Comparison of ENCODE assay signal across 23 cellular contexts in genomic region chr9:37967681-37968080, GRCh38.
A peak's percentile ranks its signal among the peaks of the same experiment; 100 is the strongest.
DNase-seq lines count a peak whose midpoint lies in the region; ATAC-seq, FAIRE-seq and TF ChIP-seq lines count a peak whose summit lies in the region.
"Had no signal": no experiment of that assay in that cellular context is flagged by ENCODE, and none has a peak within 500 bp of the region (broad histone marks: within the 10 kb centered on the region; RNA-seq: fewer than 3 reads in every experiment).

No MANE protein-coding gene starts in this region.

- H3K9me3 ChIP-seq in SK-N-SH, result no peaks in the 10 kb centered on the region
- no peaks in the 10 kb centered on the region for H3K9me3 ChIP-seq in osteoblast (ENCODE audit: low read depth, low read length)
- H3K9me3 ChIP-seq: thoracic aorta had no signal

- POLR2A ChIA-PET in SK-N-SH (lab: Yijun Ruan, JAX), result no interaction called here

- peak overlapping the region; percentile 66 to 96; a peak in 3 of 4 replicates for H3K27ac ChIP-seq in SK-N-SH (ENCODE audit: low read depth in 2 of 2, low read length in 1 of 2)
- H3K27ac ChIP-seq in dorsolateral prefrontal cortex, result peak overlapping the region in 38 of 59 donors; percentile 6 to 99 (median 94)
- H3K27ac ChIP-seq in osteoblast (ENCODE audit: low read depth, low read length), result peak overlapping the region; percentile 97
- H3K27ac ChIP-seq: 22Rv1 had no signal

- TF ChIP-seq POLR2A in GM12891 (IDR thresholded peaks at IDR 0.05; ENCODE audit: low read depth, low read length), result no peak

- H3K4me1 ChIP-seq in SK-N-SH (ENCODE audit: control insufficient read depth in 1 of 2, insufficient read depth in 2 of 2, low read depth in 1 of 2, low read length in 1 of 2) (peaks cover 48 to 55% of the 10 kb centered on the region in 2 experiments; a peak in 3 of 4 replicates), osteoblast (ENCODE audit: insufficient read depth, low read length) (peaks cover 59% of the 10 kb centered on the region)

- H3K79me2 ChIP-seq in SK-N-SH (ENCODE audit: insufficient read depth) (peaks cover 91% of the 10 kb centered on the region), osteoblast (ENCODE audit: insufficient read depth, low read length) (peaks cover 19% of the 10 kb centered on the region)

- H2AFZ ChIP-seq in SK-N-SH (ENCODE audit: low read depth) (no peak overlapping the region), osteoblast (ENCODE audit: low read length) (no peak overlapping the region)
- H2AFZ ChIP-seq: GM23338 had no signal

- CTCF ChIA-PET in SK-N-SH (lab: Yijun Ruan, JAX), result interaction anchor here (1.3 to 3.4 kb wide), 2 partner anchors 9 to 54 kb away, joined by 4 to 11 read pairs; no protein-coding TSS in a partner anchor

- H3K4me3 ChIP-seq in SK-N-SH (ENCODE audit: low read depth in 2 of 2, low read length in 1 of 2) (no peak overlapping the region), dorsolateral prefrontal cortex (no peak overlapping the region), osteoblast (ENCODE audit: insufficient read depth, low read length) (no peak overlapping the region)
- H3K4me3 ChIP-seq: GM23338, thoracic aorta had no signal

- H3K27me3 ChIP-seq in SK-N-SH (ENCODE audit: insufficient read depth) (no peaks in the 10 kb centered on the region), dorsolateral prefrontal cortex (no peaks in the 10 kb centered on the region), osteoblast (ENCODE audit: insufficient read depth, low read length) (no peaks in the 10 kb centered on the region)

- peaks cover 11 to 13% of the 10 kb centered on the region in 2 experiments for H3K36me3 ChIP-seq in SK-N-SH (replicated peaks in 1 of 2; ENCODE audit: control insufficient read depth in 1 of 2, insufficient read depth in 2 of 2, low read length in 1 of 2)
- no peaks in the 10 kb centered on the region for H3K36me3 ChIP-seq in osteoblast (ENCODE audit: insufficient read depth, low read length)
- H3K36me3 ChIP-seq: thoracic aorta had no signal

- TF ChIP-seq RAD21 in SK-N-SH (IDR thresholded peaks at IDR 0.05; ENCODE audit: low read length), result no peak

- intact Hi-C loops in dorsolateral prefrontal cortex (cut with DNase I), result no loop called here

- FAIRE-seq in GM12891 (lab: Jason Lieb, UNC), result no peak
- FAIRE-seq: astrocyte had no signal

- no peaks in the 10 kb centered on the region for H3K9me2 ChIP-seq in SK-N-SH

- TF ChIP-seq EP300 in SK-N-SH (IDR thresholded peaks at IDR 0.05; ENCODE audit: borderline replicate concordance in 1 of 2, low read depth in 1 of 2, low read length in 1 of 2), result no peak

- peaks cover 27% of the 10 kb centered on the region for H3F3A ChIP-seq in SK-N-SH (replicated peaks; ENCODE audit: insufficient read depth)

- H3K4me2 ChIP-seq in SK-N-SH, result 0 out of 2 replicates have a peak overlapping the region, but pooled peaks have one; percentile 35
- no peak overlapping the region for H3K4me2 ChIP-seq in osteoblast (ENCODE audit: insufficient read depth, low read length)
- H3K4me2 ChIP-seq: GM23338 had no signal

- ATAC-seq in SK-N-SH treated with all-trans-retinoic acid at 6 μM for 48 hours, result no peak
- no peak for ATAC-seq in omental fat pad (ENCODE audit: low FRiP score)
- ATAC-seq in HG03025 (IDR thresholded peaks at IDR 0.05; ENCODE audit: low FRiP score, unreplicated experiment), result no peak
- ATAC-seq: activated naive CD4-positive, alpha-beta T cell treated with anti-CD3 and anti-CD28 coated beads, Interleukin-2, amount 50 U/mL, for 72 hours; GM23338; stimulated activated memory B cell treated with anti-CD40 and anti-IgM and Interleukin-4, amounts not matched to agents 10 μg/mL and 1 μg/mL and 100 μg/mL, for 72 hours had no signal

- 93% methylated on average over 8 of the region's 8 CpGs for WGBS in SK-N-SH (ENCODE audit: low lambda C conversion rate)

- H4K20me1 ChIP-seq in SK-N-SH (ENCODE audit: insufficient read depth), result no peaks in the 10 kb centered on the region
- no peaks in the 10 kb centered on the region for H4K20me1 ChIP-seq in osteoblast (ENCODE audit: insufficient read depth, low read length)

- DNase-seq in SK-N-SH (no peak), dorsolateral prefrontal cortex (no peak), osteoblast (ENCODE audit: insufficient read length, low spot score, missing footprints) (no peak), omental fat pad (ENCODE audit: low spot score) (no peak), GM12891 (ENCODE audit: insufficient read length, low spot score) (no peak), NCI-H187 treated with DMSO at 0.1 percent for 48 hours (lab: John Stamatoyannopoulos, UW) (no peak)
- DNase-seq: activated CD4-positive, alpha-beta T cell treated with anti-CD3 and anti-CD28 coated beads, Interleukin-2, amount 10 ng/mL, durations not matched to agents 7 days and 5 days; CD8-positive, alpha-beta memory T cell; DMS79 treated with DMSO at 0.1 percent for 48 hours; left cardiac atrium; natural killer cell; NCI-H1417; NCI-H446 treated with DMSO at 0.1 percent for 48 hours; NK-92 treated with Interleukin-12 subunit alpha and Interleukin-12 subunit beta, amount 100 ng/mL, for 24 hours; stimulated activated CD4-positive, alpha-beta T cell treated with anti-CD3 and anti-CD28 coated beads, Interleukin-1b, Interleukin-23, amount 100 ng/mL, for 48 hours had no signal

- no peak for TF ChIP-seq CTCF in SK-N-SH (IDR thresholded peaks at IDR 0.05)
- TF ChIP-seq CTCF in dorsolateral prefrontal cortex (IDR thresholded peaks at IDR 0.05 in 54 of 56, conservative IDR thresholded peaks at IDR 0.05 in 2 of 56; ENCODE audit: low read depth in 1 of 56, partially characterized antibody in 56 of 56), result no peak
- TF ChIP-seq CTCF in osteoblast (IDR thresholded peaks at IDR 0.05; ENCODE audit: extremely low read depth, low read depth, low read length), result no peak
- TF ChIP-seq CTCF in omental fat pad (IDR thresholded peaks at IDR 0.05), result no peak

- H3K9ac ChIP-seq in SK-N-SH, result no peak overlapping the region

TF ChIP-seq in SK-N-SH, 30 proteins besides CTCF, POLR2A, EP300 and RAD21:
- TF ChIP-seq MXI1 (IDR thresholded peaks at IDR 0.05; ENCODE audit: low read depth, low read length) (no peak), RFX5 (IDR thresholded peaks at IDR 0.05; ENCODE audit: low read length) (no peak), IRF3 (IDR thresholded peaks at IDR 0.05; ENCODE audit: low read depth, low read length) (no peak), NFIC (IDR thresholded peaks at IDR 0.05; ENCODE audit: borderline replicate concordance) (no peak)
TF ChIP-seq in SK-N-SH: peak in this region for 0.

TF ChIP-seq in SK-N-SH treated with all-trans-retinoic acid at 6 μM for 48 hours, 23 proteins besides CTCF, POLR2A, EP300 and RAD21 (continues in another document):
- TF ChIP-seq BACH2 (CRISPR knock-in tag; IDR thresholded peaks at IDR 0.05; ENCODE audit: borderline replicate concordance), result no peak
- no peak for TF ChIP-seq ZC3H10 (CRISPR knock-in tag; IDR thresholded peaks at IDR 0.05)
- no peak for TF ChIP-seq PATZ1 (CRISPR knock-in tag; IDR thresholded peaks at IDR 0.05; ENCODE audit: borderline replicate concordance)

TF ChIP-seq in GM12891, 5 proteins besides CTCF, POLR2A, EP300 and RAD21:
- TF ChIP-seq TAF1 (IDR thresholded peaks at IDR 0.05; ENCODE audit: low read depth, low read length) (no peak), POLR2AphosphoS5 (IDR thresholded peaks at IDR 0.05; ENCODE audit: low read depth, low read length) (no peak), POU2F2 (IDR thresholded peaks at IDR 0.05; ENCODE audit: low read depth, low read length) (no peak), SPI1 (IDR thresholded peaks at IDR 0.05; ENCODE audit: low read depth, low read length) (no peak), PAX5 (IDR thresholded peaks at IDR 0.05; ENCODE audit: insufficient read depth, low read length, severe bottlenecking) (no peak)
